In genomic region chr12:122872815-122873361, GRCh38 we compare ENCODE assay signal across 8 cellular contexts. TPM values are rescaled to one million over a fixed set of nuclear protein-coding genes. Genes with fewer than 3 reads are reported as not detected.
DNase-seq lines count a peak whose midpoint lies in the region; ATAC-seq and TF ChIP-seq lines count a peak whose summit lies in the region.

No MANE protein-coding gene starts in this region.

- H3K9me3 ChIP-seq in heart left ventricle (no peaks in the 10 kb centered on the region), muscle layer of duodenum (ENCODE audit: control insufficient read depth in 1 of 2, low read length in 2 of 2) (no peaks in the 10 kb centered on the region)

- no peak for TF ChIP-seq CTCF in heart left ventricle (IDR thresholded peaks at IDR 0.05)

- H3K4me1 ChIP-seq in heart left ventricle (peaks cover 14 to 98% (median 84%) of the 10 kb centered on the region in 12 donors), muscle layer of duodenum (ENCODE audit: control insufficient read depth in 1 of 2, insufficient read depth in 2 of 2, low read length in 2 of 2) (peaks cover 28 to 50% of the 10 kb centered on the region in 2 donors), urinary bladder (ENCODE audit: insufficient read depth) (no peaks in the 10 kb centered on the region)

- peak overlapping the region in 8 of 12 donors; percentile 40 to 60 (median 54) for H3K4me3 ChIP-seq in heart left ventricle
- peak overlapping the region in 1 of 2 donors; percentile 57 for H3K4me3 ChIP-seq in muscle layer of duodenum (ENCODE audit: low read depth in 1 of 2, low read length in 2 of 2)
- H3K4me3 ChIP-seq in urinary bladder (ENCODE audit: low read depth, low read length): no peak overlapping the region

- TF ChIP-seq POLR2A in heart left ventricle (IDR thresholded peaks at IDR 0.05): no peak

- 25 to 44% (median 28%) methylated on average over 12 of the region's 12 CpGs for WGBS in heart left ventricle, 4 donors
- WGBS in urinary bladder: 67% methylated on average over 12 of the region's 12 CpGs

- DNase-seq in heart left ventricle (no peak), cardiac septum (ENCODE audit: low spot score) (no peak), caudate nucleus (lab: John Stamatoyannopoulos, UW) (no peak), MV-4-11 (lab: John Stamatoyannopoulos, UW) (no peak), NCI-H1436 (lab: John Stamatoyannopoulos, UW) (no peak)

- H3K27me3 ChIP-seq in heart left ventricle: no peaks in the 10 kb centered on the region
- no peaks in the 10 kb centered on the region for H3K27me3 ChIP-seq in muscle layer of duodenum (ENCODE audit: low read depth, low read length)

- ATAC-seq in heart left ventricle (no peak), GM21367 (IDR thresholded peaks at IDR 0.05; ENCODE audit: unreplicated experiment) (no peak)

- H3K36me3 ChIP-seq in heart left ventricle (peaks cover 0 to 38% (median 29%) of the 10 kb centered on the region in 9 donors), muscle layer of duodenum (ENCODE audit: control insufficient read depth in 1 of 2, insufficient read depth in 2 of 2, low read length in 2 of 2) (peaks cover 19 to 25% of the 10 kb centered on the region in 2 donors), urinary bladder (ENCODE audit: insufficient read depth) (no peaks in the 10 kb centered on the region)

- intact Hi-C loops in heart left ventricle (cut with DNase I): loop anchor here in 1 of 10 donors (2.0 kb wide), 1 partner anchor 16 kb away; no protein-coding TSS in a partner anchor
- intact Hi-C loops in cardiac septum (cut with DNase I): loop anchor here (2.0 kb wide), 1 partner anchor 16 kb away; no protein-coding TSS in a partner anchor

- H3K27ac ChIP-seq in heart left ventricle: peak overlapping the region in 11 of 12 donors; percentile 83 to 93 (median 87)
- H3K27ac ChIP-seq in caudate nucleus (ENCODE audit: low read depth, low read length): peak overlapping the region; percentile 90
- peak overlapping the region; percentile 90 for H3K27ac ChIP-seq in muscle layer of duodenum (ENCODE audit: low read length)
- H3K27ac ChIP-seq in urinary bladder (ENCODE audit: low read depth): peak overlapping the region; percentile 38

RNA-seq across cellular contexts. Expression of gene VPS37B, which starts 23.0 kb away (rescaled TPM):
- total RNA-seq in heart left ventricle: 10 to 100 TPM; 14.5 to 51.2 (median 22.7) TPM
- polyA plus RNA-seq in heart left ventricle: 10 to 100 TPM; 17.4 to 21.7 TPM
- 16.8 TPM for total RNA-seq in cardiac septum
- total RNA-seq in urinary bladder: 18.9 TPM
- 25.2 TPM for polyA plus RNA-seq in urinary bladder

RNA-seq across cellular contexts. Expression of gene HIP1R, which starts 37.6 kb away (rescaled TPM):
- total RNA-seq in heart left ventricle: 10 to 100 TPM; 14.9 to 49.5 (median 19.6) TPM
- 10 to 100 TPM; 19.1 to 31.4 TPM for polyA plus RNA-seq in heart left ventricle
- total RNA-seq in cardiac septum: 16.6 TPM
- 17.2 TPM for total RNA-seq in urinary bladder
- 16.5 TPM for polyA plus RNA-seq in urinary bladder

Comparison
In these comparisons a context has a peak if more than half of its experiments do, and no peak if none do; other contexts are left out.
1. H3K27ac ChIP-seq: peak in every context shown above with its lines; median percentile 90 in caudate nucleus; 90 in muscle layer of duodenum; 87 in heart left ventricle; 38 in urinary bladder.